ENCODE assay signal across 11 cellular contexts in genomic region chr1:112637257-112638108, GRCh38.
A peak's percentile ranks its signal among the peaks of the same experiment; 100 is the strongest.
DNase-seq lines count a peak whose midpoint lies in the region; ATAC-seq lines count a peak whose summit lies in the region.
"Had no signal": no experiment of that assay in that cellular context is flagged by ENCODE, and none has a peak within 500 bp of the region (broad histone marks: within the 10 kb centered on the region; RNA-seq: fewer than 3 reads in every experiment).

No MANE protein-coding gene starts in this region.

- H3K36me3 ChIP-seq in subcutaneous abdominal adipose tissue (ENCODE audit: control insufficient read depth in 5 of 5, insufficient read depth in 5 of 5, low read length in 5 of 5) = no peaks in the 10 kb centered on the region

- no peak overlapping the region for H3K4me3 ChIP-seq in subcutaneous abdominal adipose tissue (ENCODE audit: low read depth in 1 of 5, low read length in 5 of 5)

- no peak for ATAC-seq in GM21447 (IDR thresholded peaks at IDR 0.05; ENCODE audit: unreplicated experiment)
- no peak for ATAC-seq in HG03439 (IDR thresholded peaks at IDR 0.05; ENCODE audit: unreplicated experiment)

- no peaks in the 10 kb centered on the region for H3K27me3 ChIP-seq in subcutaneous abdominal adipose tissue (ENCODE audit: control insufficient read depth in 5 of 5, insufficient read depth in 4 of 5, low read length in 5 of 5)

- H3K4me1 ChIP-seq in subcutaneous abdominal adipose tissue (ENCODE audit: control insufficient read depth in 5 of 5, insufficient read depth in 5 of 5, low read length in 5 of 5) = peaks cover 0 to 33% (median 17%) of the 10 kb centered on the region in 5 donors

- H3K9me3 ChIP-seq in subcutaneous abdominal adipose tissue (ENCODE audit: control insufficient read depth in 5 of 5, low read length in 5 of 5) = no peaks in the 10 kb centered on the region

- DNase-seq in NCI-H82 (lab: John Stamatoyannopoulos, UW) = peak; percentile 71
- DNase-seq in NCI-H82 treated with DMSO at 0.1 percent for 48 hours (lab: John Stamatoyannopoulos, UW; ENCODE audit: unreplicated experiment) = no peak
- DNase-seq in globus pallidus (ENCODE audit: low spot score) = peak; percentile 86
- DNase-seq in SIG-M5 (lab: John Stamatoyannopoulos, UW) = no peak
- DNase-seq: NCI-H1417 treated with DMSO at 0.1 percent for 48 hours; stimulated activated CD4-positive, alpha-beta T cell treated with anti-CD3 and anti-CD28 coated beads, Interleukin-4, amount 100 ng/mL, for 24 hours; T-helper 1 cell had no signal

- peak overlapping the region; percentile 80 for H3K27ac ChIP-seq in angular gyrus (ENCODE audit: low read depth, low read length)
- peak overlapping the region; percentile 59 for H3K27ac ChIP-seq in subcutaneous abdominal adipose tissue (ENCODE audit: low read depth, low read length)

- H3K9ac ChIP-seq in subcutaneous abdominal adipose tissue (ENCODE audit: low read length in 5 of 5) = no peak overlapping the region

Comparison
In these comparisons a context has a peak if more than half of its experiments do, and no peak if none do; other contexts are left out.
1. DNase-seq: peak in NCI-H82 (single experiment) and globus pallidus (single experiment); none in NCI-H82 treated with DMSO at 0.1 percent for 48 hours (single experiment) and SIG-M5 (single experiment).